ENCODE assay signal across 16 cellular contexts in the genomic region with DNA sequence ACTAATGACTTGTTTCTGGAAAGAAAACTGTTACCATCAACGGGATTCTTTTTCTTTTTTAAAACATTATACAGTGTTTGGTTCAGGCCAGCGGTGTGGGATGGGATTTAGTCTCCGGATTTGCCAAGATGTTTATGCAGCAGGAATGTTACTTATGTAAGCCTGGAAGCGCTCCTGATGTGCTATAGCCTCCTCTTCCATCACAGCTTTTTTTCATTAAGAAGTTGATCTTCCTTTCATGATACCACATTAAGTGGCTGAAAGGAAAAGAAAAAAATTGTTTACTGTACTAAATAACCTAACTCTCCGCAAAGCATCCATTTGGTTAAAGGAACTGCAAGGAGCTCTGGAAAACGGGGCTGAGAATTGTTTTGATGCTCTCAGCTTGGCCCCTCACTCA.
DNase-seq lines count a peak whose midpoint lies in the region; ATAC-seq and TF ChIP-seq lines count a peak whose summit lies in the region.
"Had no signal": no experiment of that assay in that cellular context is flagged by ENCODE, and none has a peak within 500 bp of the region (broad histone marks: within the 10 kb centered on the region; RNA-seq: fewer than 3 reads in every experiment).

No MANE protein-coding gene starts in this region.

- no peak overlapping the region for H3K4me3 ChIP-seq in skeletal muscle tissue (ENCODE audit: low read length in 3 of 3)
- no peak overlapping the region for H3K4me3 ChIP-seq in MM.1S (ENCODE audit: low read length)
- H3K4me3 ChIP-seq: cardiac muscle cell, GM12878, testis had no signal

- H3F3A ChIP-seq in MM.1S (ENCODE audit: insufficient read depth, low read length): no peaks in the 10 kb centered on the region

- no peaks in the 10 kb centered on the region for H3K79me2 ChIP-seq in MM.1S (ENCODE audit: low read length)

- no peak for TF ChIP-seq CTCF in MM.1S (IDR thresholded peaks at IDR 0.05; ENCODE audit: low read length)

- H2AFZ ChIP-seq in MM.1S (ENCODE audit: low read length): no peak overlapping the region

- H3K27ac ChIP-seq in skeletal muscle tissue (ENCODE audit: low read depth, low read length) (peak overlapping the region; percentile 26), MM.1S (ENCODE audit: low read length) (no peak overlapping the region)
- H3K27ac ChIP-seq: cardiac muscle cell, testis had no signal

- ATAC-seq in SK-N-SH treated with all-trans-retinoic acid at 6 μM for 48 hours (peak; percentile 86), sciatic nerve (no peak), HG03460 (IDR thresholded peaks at IDR 0.05; ENCODE audit: unreplicated experiment) (no peak)
- ATAC-seq: GM12878 had no signal

- no peaks in the 10 kb centered on the region for H3K9me2 ChIP-seq in MM.1S (replicated peaks; ENCODE audit: insufficient read depth, low read length)

- H3K4me1 ChIP-seq in skeletal muscle tissue (ENCODE audit: control insufficient read depth in 3 of 3, insufficient read depth in 3 of 3, low read length in 3 of 3): peaks cover 0 to 13% (median 2%) of the 10 kb centered on the region in 3 donors
- no peaks in the 10 kb centered on the region for H3K4me1 ChIP-seq in MM.1S (ENCODE audit: low read length)

- no peak overlapping the region for H3K9ac ChIP-seq in skeletal muscle tissue (ENCODE audit: low read depth in 1 of 3, low read length in 3 of 3)
- no peak overlapping the region for H3K9ac ChIP-seq in MM.1S (ENCODE audit: low read length)

- no peaks in the 10 kb centered on the region for H4K20me1 ChIP-seq in MM.1S (ENCODE audit: insufficient read depth, low read length)

- no peaks in the 10 kb centered on the region for H3K9me3 ChIP-seq in skeletal muscle tissue (ENCODE audit: control insufficient read depth in 3 of 3, low read length in 3 of 3)
- H3K9me3 ChIP-seq in MM.1S (replicated peaks; ENCODE audit: insufficient read depth, low read length): no peaks in the 10 kb centered on the region
- H3K9me3 ChIP-seq: testis had no signal

- intact Hi-C loops in sciatic nerve (cut with DNase I): no loop called here

- peaks cover 0 to 6% (median 6%) of the 10 kb centered on the region in 3 donors for H3K27me3 ChIP-seq in skeletal muscle tissue (ENCODE audit: control insufficient read depth in 3 of 3, insufficient read depth in 3 of 3, low read length in 3 of 3)
- H3K27me3 ChIP-seq in MM.1S (replicated peaks; ENCODE audit: insufficient read depth, low read length): no peaks in the 10 kb centered on the region
- H3K27me3 ChIP-seq: cardiac muscle cell, testis had no signal

- H3K36me3 ChIP-seq in skeletal muscle tissue (ENCODE audit: control insufficient read depth in 3 of 3, insufficient read depth in 3 of 3, low read length in 3 of 3): no peaks in the 10 kb centered on the region
- no peaks in the 10 kb centered on the region for H3K36me3 ChIP-seq in MM.1S (replicated peaks; ENCODE audit: insufficient read depth, low read length)
- H3K36me3 ChIP-seq: cardiac muscle cell had no signal

- no peak overlapping the region for H3K4me2 ChIP-seq in MM.1S (ENCODE audit: low read depth, low read length)

- DNase-seq in GM04504 (ENCODE audit: low read depth): peak; percentile 84
- DNase-seq in fibroblast of peridontal ligament (ENCODE audit: extremely low read depth): peak; percentile 97
- DNase-seq in sciatic nerve (ENCODE audit: low spot score): no peak
- DNase-seq in HuH-7 (ENCODE audit: low spot score): no peak
- no peak for DNase-seq in MM.1S
- DNase-seq: activated CD4-positive, CD25-positive, alpha-beta regulatory T cell treated with anti-CD3 and anti-CD28 coated beads, Interleukin-2, amount 50 U/mL, for 72 hours; activated T-cell treated with anti-CD3 and anti-CD28 coated beads, Interleukin-2, amount 50 U/mL, for 1 hour; Calu3; NCI-H1694 treated with DMSO at 0.1 percent for 48 hours; NCI-H774; testis had no signal

TF ChIP-seq in SK-N-SH treated with all-trans-retinoic acid at 6 μM for 48 hours, 23 proteins besides CTCF, POLR2A, EP300 and RAD21 (continues in another document):
- TF ChIP-seq, protein P1, sequence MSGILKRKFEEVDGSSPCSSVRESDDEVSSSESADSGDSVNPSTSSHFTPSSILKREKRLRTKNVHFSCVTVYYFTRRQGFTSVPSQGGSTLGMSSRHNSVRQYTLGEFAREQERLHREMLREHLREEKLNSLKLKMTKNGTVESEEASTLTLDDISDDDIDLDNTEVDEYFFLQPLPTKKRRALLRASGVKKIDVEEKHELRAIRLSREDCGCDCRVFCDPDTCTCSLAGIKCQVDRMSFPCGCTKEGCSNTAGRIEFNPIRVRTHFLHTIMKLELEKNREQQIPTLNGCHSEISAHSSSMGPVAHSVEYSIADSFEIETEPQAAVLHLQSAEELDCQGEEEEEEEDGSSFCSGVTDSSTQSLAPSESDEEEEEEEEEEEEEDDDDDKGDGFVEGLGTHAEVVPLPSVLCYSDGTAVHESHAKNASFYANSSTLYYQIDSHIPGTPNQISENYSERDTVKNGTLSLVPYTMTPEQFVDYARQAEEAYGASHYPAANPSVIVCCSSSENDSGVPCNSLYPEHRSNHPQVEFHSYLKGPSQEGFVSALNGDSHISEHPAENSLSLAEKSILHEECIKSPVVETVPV (CRISPR knock-in tag; IDR thresholded peaks at IDR 0.05): no peak
- TF ChIP-seq SNAI2 (CRISPR knock-in tag; IDR thresholded peaks at IDR 0.05) (no peak), ARNTL (CRISPR knock-in tag; IDR thresholded peaks at IDR 0.05; ENCODE audit: borderline replicate concordance, low read depth) (no peak), GLIS3 (CRISPR knock-in tag; IDR thresholded peaks at IDR 0.05) (no peak), TCF4 (CRISPR knock-in tag; IDR thresholded peaks at IDR 0.05; ENCODE audit: borderline replicate concordance) (no peak), ZFP3 (CRISPR knock-in tag; IDR thresholded peaks at IDR 0.05) (no peak), ZC3H10 (CRISPR knock-in tag; IDR thresholded peaks at IDR 0.05) (no peak), CSDC2 (CRISPR knock-in tag; IDR thresholded peaks at IDR 0.05) (no peak), ISL1 (CRISPR knock-in tag; IDR thresholded peaks at IDR 0.05) (no peak), ESRRG (CRISPR knock-in tag; IDR thresholded peaks at IDR 0.05) (no peak), BACH2 (CRISPR knock-in tag; IDR thresholded peaks at IDR 0.05; ENCODE audit: borderline replicate concordance) (no peak), ZNF70 (CRISPR knock-in tag; IDR thresholded peaks at IDR 0.05) (no peak)
- TF ChIP-seq, protein P2, sequence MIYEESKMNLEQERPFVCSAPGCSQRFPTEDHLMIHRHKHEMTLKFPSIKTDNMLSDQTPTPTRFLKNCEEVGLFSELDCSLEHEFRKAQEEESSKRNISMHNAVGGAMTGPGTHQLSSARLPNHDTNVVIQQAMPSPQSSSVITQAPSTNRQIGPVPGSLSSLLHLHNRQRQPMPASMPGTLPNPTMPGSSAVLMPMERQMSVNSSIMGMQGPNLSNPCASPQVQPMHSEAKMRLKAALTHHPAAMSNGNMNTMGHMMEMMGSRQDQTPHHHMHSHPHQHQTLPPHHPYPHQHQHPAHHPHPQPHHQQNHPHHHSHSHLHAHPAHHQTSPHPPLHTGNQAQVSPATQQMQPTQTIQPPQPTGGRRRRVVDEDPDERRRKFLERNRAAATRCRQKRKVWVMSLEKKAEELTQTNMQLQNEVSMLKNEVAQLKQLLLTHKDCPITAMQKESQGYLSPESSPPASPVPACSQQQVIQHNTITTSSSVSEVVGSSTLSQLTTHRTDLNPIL (CRISPR knock-in tag; IDR thresholded peaks at IDR 0.05; ENCODE audit: low read depth): no peak
- TF ChIP-seq, protein P3, sequence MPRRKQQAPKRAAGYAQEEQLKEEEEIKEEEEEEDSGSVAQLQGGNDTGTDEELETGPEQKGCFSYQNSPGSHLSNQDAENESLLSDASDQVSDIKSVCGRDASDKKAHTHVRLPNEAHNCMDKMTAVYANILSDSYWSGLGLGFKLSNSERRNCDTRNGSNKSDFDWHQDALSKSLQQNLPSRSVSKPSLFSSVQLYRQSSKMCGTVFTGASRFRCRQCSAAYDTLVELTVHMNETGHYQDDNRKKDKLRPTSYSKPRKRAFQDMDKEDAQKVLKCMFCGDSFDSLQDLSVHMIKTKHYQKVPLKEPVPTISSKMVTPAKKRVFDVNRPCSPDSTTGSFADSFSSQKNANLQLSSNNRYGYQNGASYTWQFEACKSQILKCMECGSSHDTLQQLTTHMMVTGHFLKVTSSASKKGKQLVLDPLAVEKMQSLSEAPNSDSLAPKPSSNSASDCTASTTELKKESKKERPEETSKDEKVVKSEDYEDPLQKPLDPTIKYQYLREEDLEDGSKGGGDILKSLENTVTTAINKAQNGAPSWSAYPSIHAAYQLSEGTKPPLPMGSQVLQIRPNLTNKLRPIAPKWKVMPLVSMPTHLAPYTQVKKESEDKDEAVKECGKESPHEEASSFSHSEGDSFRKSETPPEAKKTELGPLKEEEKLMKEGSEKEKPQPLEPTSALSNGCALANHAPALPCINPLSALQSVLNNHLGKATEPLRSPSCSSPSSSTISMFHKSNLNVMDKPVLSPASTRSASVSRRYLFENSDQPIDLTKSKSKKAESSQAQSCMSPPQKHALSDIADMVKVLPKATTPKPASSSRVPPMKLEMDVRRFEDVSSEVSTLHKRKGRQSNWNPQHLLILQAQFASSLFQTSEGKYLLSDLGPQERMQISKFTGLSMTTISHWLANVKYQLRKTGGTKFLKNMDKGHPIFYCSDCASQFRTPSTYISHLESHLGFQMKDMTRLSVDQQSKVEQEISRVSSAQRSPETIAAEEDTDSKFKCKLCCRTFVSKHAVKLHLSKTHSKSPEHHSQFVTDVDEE (CRISPR knock-in tag; IDR thresholded peaks at IDR 0.05): no peak
- TF ChIP-seq, protein P4, sequence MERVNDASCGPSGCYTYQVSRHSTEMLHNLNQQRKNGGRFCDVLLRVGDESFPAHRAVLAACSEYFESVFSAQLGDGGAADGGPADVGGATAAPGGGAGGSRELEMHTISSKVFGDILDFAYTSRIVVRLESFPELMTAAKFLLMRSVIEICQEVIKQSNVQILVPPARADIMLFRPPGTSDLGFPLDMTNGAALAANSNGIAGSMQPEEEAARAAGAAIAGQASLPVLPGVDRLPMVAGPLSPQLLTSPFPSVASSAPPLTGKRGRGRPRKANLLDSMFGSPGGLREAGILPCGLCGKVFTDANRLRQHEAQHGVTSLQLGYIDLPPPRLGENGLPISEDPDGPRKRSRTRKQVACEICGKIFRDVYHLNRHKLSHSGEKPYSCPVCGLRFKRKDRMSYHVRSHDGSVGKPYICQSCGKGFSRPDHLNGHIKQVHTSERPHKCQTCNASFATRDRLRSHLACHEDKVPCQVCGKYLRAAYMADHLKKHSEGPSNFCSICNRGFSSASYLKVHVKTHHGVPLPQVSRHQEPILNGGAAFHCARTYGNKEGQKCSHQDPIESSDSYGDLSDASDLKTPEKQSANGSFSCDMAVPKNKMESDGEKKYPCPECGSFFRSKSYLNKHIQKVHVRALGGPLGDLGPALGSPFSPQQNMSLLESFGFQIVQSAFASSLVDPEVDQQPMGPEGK (CRISPR knock-in tag; IDR thresholded peaks at IDR 0.05; ENCODE audit: borderline replicate concordance): no peak

Comparison
In these comparisons a context has a peak if more than half of its experiments do, and no peak if none do; other contexts are left out.
1. DNase-seq: peak in GM04504 (single experiment) and fibroblast of peridontal ligament (single experiment); none in sciatic nerve (single experiment), HuH-7 (single experiment) and MM.1S (single experiment).